In the genomic region with DNA sequence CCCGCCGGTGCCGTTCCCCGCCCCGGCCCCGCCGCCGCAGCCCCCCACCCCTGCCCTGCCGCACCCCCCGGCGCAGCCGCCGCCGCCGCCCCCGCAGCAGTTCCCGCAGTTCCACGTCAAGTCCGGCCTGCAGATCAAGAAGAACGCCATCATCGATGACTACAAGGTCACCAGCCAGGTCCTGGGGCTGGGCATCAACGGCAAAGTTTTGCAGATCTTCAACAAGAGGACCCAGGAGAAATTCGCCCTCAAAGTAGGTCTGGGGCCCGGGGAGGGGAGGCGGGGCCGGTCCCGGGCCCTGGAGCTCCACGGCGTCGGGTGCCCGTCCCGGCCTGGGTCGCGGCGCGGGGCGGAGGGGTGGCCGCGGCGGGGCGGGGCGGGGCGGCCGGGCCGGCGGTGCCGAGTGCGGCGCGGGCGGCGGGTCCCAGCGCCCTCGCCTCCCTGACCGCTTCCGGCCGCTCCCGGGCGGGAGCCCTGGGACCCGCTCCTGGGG, we compare ENCODE assay signal across 8 cellular contexts. TPM values are rescaled to one million over a fixed set of nuclear protein-coding genes. Genes with fewer than 3 reads are reported as not detected.
DNase-seq lines count a peak whose midpoint lies in the region; ATAC-seq and TF ChIP-seq lines count a peak whose summit lies in the region.

No MANE protein-coding gene starts in this region.

- peak overlapping the region; percentile 71 for H3K9ac ChIP-seq in OCI-LY1 (ENCODE audit: low read length)
- H3K9ac ChIP-seq in skeletal muscle satellite cell (ENCODE audit: low read depth, low read length): peak overlapping the region; percentile 96

- H3K4me2 ChIP-seq in OCI-LY1 (ENCODE audit: low read length) (peak overlapping the region; percentile 97), skeletal muscle satellite cell (ENCODE audit: low read length) (peak overlapping the region; percentile 88)

- H3K27ac ChIP-seq in CD4-positive, alpha-beta memory T cell (ENCODE audit: low read depth, low read length): peak overlapping the region; percentile 90
- H3K27ac ChIP-seq in OCI-LY1 (ENCODE audit: low read depth, low read length, poor library complexity, severe bottlenecking): no peak overlapping the region
- H3K27ac ChIP-seq in adipose tissue (ENCODE audit: low read depth, low read length): peak overlapping the region; percentile 92

- peak in 4 of 5 donors; percentile 28 to 69 (median 33) for DNase-seq in CD4-positive, alpha-beta memory T cell
- DNase-seq in hepatic stellate cell (ENCODE audit: low spot score): peak; percentile 52
- DNase-seq in NCI-H1694 treated with DMSO at 0.1 percent for 48 hours (lab: John Stamatoyannopoulos, UW): no peak
- no peak for DNase-seq in mucosa of gallbladder (ENCODE audit: low spot score)

- H3K27me3 Mint-ChIP-seq in CD4-positive, alpha-beta memory T cell: peaks cover 0 to 2% of the 10 kb centered on the region in 2 donors

- H3K4me1 Mint-ChIP-seq in CD4-positive, alpha-beta memory T cell: peaks cover 30 to 58% (median 42%) of the 10 kb centered on the region in 4 donors

- no peaks in the 10 kb centered on the region for H3F3A ChIP-seq in OCI-LY1 (ENCODE audit: insufficient read depth, low read length)

- H3K27ac Mint-ChIP-seq in CD4-positive, alpha-beta memory T cell: peak overlapping the region; percentile 94 to 98 (median 97)

- H3K9me2 ChIP-seq in OCI-LY1 (ENCODE audit: low read depth, low read length): no peaks in the 10 kb centered on the region

- H2AFZ ChIP-seq in OCI-LY1 (ENCODE audit: low read length): no peak overlapping the region

- intact Hi-C loops in CD4-positive, alpha-beta memory T cell (cut with micrococcal nuclease): loop anchor here (1.0 to 2.0 kb wide), 2 partner anchors 73 to 118 kb away; a partner anchor contains a TSS

- H3K27me3 ChIP-seq in CD4-positive, alpha-beta memory T cell (ENCODE audit: insufficient read depth, low read length): no peaks in the 10 kb centered on the region
- H3K27me3 ChIP-seq in OCI-LY1 (ENCODE audit: insufficient read depth, low read length) (no peaks in the 10 kb centered on the region), skeletal muscle satellite cell (ENCODE audit: control insufficient read depth, insufficient read depth, low read length) (peaks cover 8% of the 10 kb centered on the region)

- H3K4me1 ChIP-seq in CD4-positive, alpha-beta memory T cell (ENCODE audit: insufficient read depth, low read length): peaks cover 51% of the 10 kb centered on the region
- peaks cover 53% of the 10 kb centered on the region for H3K4me1 ChIP-seq in OCI-LY1 (ENCODE audit: insufficient read depth, low read length, severe bottlenecking)
- H3K4me1 ChIP-seq in skeletal muscle satellite cell (ENCODE audit: control insufficient read depth, insufficient read depth, low read length): peaks cover 22% of the 10 kb centered on the region

- H3K4me3 Mint-ChIP-seq in CD4-positive, alpha-beta memory T cell: peak overlapping the region; percentile 93 to 100 (median 96)

- H3K4me3 ChIP-seq in CD4-positive, alpha-beta memory T cell (ENCODE audit: low read length in 2 of 2): peak overlapping the region; percentile 55 to 93
- peak overlapping the region; percentile 77 for H3K4me3 ChIP-seq in OCI-LY1 (ENCODE audit: low read depth, low read length, poor library complexity, severe bottlenecking)
- H3K4me3 ChIP-seq in skeletal muscle satellite cell (ENCODE audit: low read length): peak overlapping the region; percentile 89

- no peaks in the 10 kb centered on the region for H3K79me2 ChIP-seq in OCI-LY1 (ENCODE audit: insufficient read depth, low read length)

- 1% methylated on average over 15 to 60 of the region's 60 CpGs for WGBS in adipose tissue, 3 donors

- CTCF ChIA-PET in CD4-positive, alpha-beta memory T cell (lab: Charles Lee; ENCODE audit: partially characterized antibody): interaction anchor here (1.3 kb wide), 1 partner anchor 227 kb away, joined by 3 read pairs; no protein-coding TSS in a partner anchor

- H3K9me3 ChIP-seq in CD4-positive, alpha-beta memory T cell (ENCODE audit: control insufficient read depth in 1 of 2, low read length in 2 of 2): no peaks in the 10 kb centered on the region
- H3K9me3 ChIP-seq in OCI-LY1 (ENCODE audit: low read length) (no peaks in the 10 kb centered on the region), skeletal muscle satellite cell (replicated peaks; ENCODE audit: low read length) (no peaks in the 10 kb centered on the region)

- H3K36me3 ChIP-seq in CD4-positive, alpha-beta memory T cell (ENCODE audit: insufficient read depth, low read length): no peaks in the 10 kb centered on the region
- H3K36me3 ChIP-seq in OCI-LY1 (ENCODE audit: insufficient read depth, low read length) (no peaks in the 10 kb centered on the region), skeletal muscle satellite cell (ENCODE audit: insufficient read depth, low read length) (no peaks in the 10 kb centered on the region)

- peaks cover 0 to 3% (median 0%) of the 10 kb centered on the region in 8 donors for H3K9me3 Mint-ChIP-seq in CD4-positive, alpha-beta memory T cell

- no peak for TF ChIP-seq CTCF in OCI-LY1 (IDR thresholded peaks at IDR 0.05; ENCODE audit: low read length)

- peaks cover 0 to 13% of the 10 kb centered on the region in 2 donors for H3K36me3 Mint-ChIP-seq in CD4-positive, alpha-beta memory T cell

- no peaks in the 10 kb centered on the region for H4K20me1 ChIP-seq in OCI-LY1 (ENCODE audit: insufficient read depth, low read length)

- POLR2A ChIA-PET in CD4-positive, alpha-beta memory T cell (lab: Charles Lee; ENCODE audit: partially characterized antibody): interaction anchor here (1.1 to 5.6 kb wide), 4 partner anchors 13 to 30 kb away, joined by 3 to 24 read pairs (median 6); no protein-coding TSS in a partner anchor

- ATAC-seq in GM21723 (IDR thresholded peaks at IDR 0.05; ENCODE audit: unreplicated experiment): peak; percentile 29

RNA-seq across cellular contexts. Expression of a gene that starts 0.6 kb away (rescaled TPM):
- 10 to 100 TPM; 71.7 to 72.8 TPM for total RNA-seq in CD4-positive, alpha-beta memory T cell
- polyA plus RNA-seq in CD4-positive, alpha-beta memory T cell: 1 to 10 TPM; 1.3 to 3.9 TPM
- polyA plus RNA-seq in adipose tissue: 10 to 100 TPM; 24.3 to 69.4 (median 64.1) TPM
- total RNA-seq in skeletal muscle satellite cell (2012; rRNA removed): 20.8 and 29.5 TPM in 2 replicates
- total RNA-seq in mucosa of gallbladder: 168 TPM

RNA-seq across cellular contexts. Expression of a gene that starts 50.0 kb away (rescaled TPM):
- 1 to 10 TPM in 1 of 2 experiments, under 1 TPM in 1; 0.78 to 1.2 TPM for total RNA-seq in CD4-positive, alpha-beta memory T cell
- under 1 TPM in 1 of 2 donors, not detected in 1; 0.22 TPM for polyA plus RNA-seq in CD4-positive, alpha-beta memory T cell
- 10 to 100 TPM in 1 of 3 donors, 1 to 10 TPM in 2; 2.2 to 12.3 (median 7.6) TPM for polyA plus RNA-seq in adipose tissue
- total RNA-seq in skeletal muscle satellite cell (2012; rRNA removed): 21.6 and 38.0 TPM in 2 replicates
- total RNA-seq in mucosa of gallbladder: 17.6 TPM

Comparison
In these comparisons a context has a peak if more than half of its experiments do, and no peak if none do; other contexts are left out.
1. DNase-seq: peak in CD4-positive, alpha-beta memory T cell (4 of 5) and hepatic stellate cell (single experiment); none in NCI-H1694 treated with DMSO at 0.1 percent for 48 hours (single experiment) and mucosa of gallbladder (single experiment).
2. Peak in every context shown above with its lines, with median percentiles within 50 percentile points of each other: H3K4me3 ChIP-seq.